8 cellular contexts compared by ENCODE assay signal in the genomic region with DNA sequence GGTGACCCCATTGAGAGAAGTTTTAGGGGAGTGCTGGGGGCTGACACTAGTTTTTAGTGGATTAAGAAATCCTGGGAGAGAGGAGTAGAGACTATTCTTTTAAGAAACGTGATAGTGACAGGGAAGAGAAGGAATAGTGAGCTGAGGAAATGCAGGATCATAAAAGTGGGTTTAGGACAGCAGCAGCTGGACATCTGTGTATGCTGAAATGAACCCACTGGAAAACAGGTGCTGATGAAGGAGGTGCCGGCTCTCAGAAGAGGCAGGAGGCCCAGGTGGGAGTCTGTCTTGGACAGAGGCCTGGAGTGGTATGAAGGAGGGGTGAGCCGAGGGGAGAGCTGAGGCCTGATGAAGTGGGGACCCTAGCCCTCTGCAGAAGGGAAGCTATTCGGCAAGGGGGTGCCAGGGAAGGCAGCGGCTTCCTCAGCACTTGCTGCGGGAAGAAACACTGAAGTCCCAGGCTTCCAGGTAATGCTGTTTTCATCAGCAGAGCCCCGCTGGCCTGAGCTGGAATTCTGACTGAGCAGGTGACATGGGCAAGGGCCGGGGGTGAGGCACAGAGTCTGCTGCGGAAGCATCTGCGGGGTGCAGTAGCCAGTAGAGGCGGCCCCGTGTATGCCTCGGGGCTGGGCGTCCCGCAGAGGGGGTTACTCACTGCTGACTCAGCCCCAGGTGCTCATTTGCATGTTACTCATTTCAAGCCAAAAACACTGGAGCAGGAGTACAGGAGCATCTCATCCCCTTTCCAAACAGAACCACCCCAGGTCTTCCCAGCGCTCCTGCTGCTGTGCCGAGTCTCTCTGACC.
DNase-seq lines count a peak whose midpoint lies in the region; ATAC-seq and TF ChIP-seq lines count a peak whose summit lies in the region.

No MANE protein-coding gene starts in this region.

- peaks cover 17 to 23% (median 18%) of the 10 kb centered on the region in 3 donors for H3K27me3 Mint-ChIP-seq in naive B cell

- H3K4me3 Mint-ChIP-seq in naive B cell, result peak overlapping the region in 3 of 8 donors; percentile 20 to 26 (median 24)

- H3K4me1 Mint-ChIP-seq in naive B cell, result peaks cover 15 to 20% (median 16%) of the 10 kb centered on the region in 3 donors

- H3K27ac Mint-ChIP-seq in naive B cell, result peak overlapping the region in 4 of 6 donors; percentile 8 to 78 (median 27)

- H3K4me2 ChIP-seq in smooth muscle cell, result no peak overlapping the region

- in situ Hi-C loops in GM13977 (cut with MboI; ENCODE audit: low pct_unique_long_range_greater_than_20kb, low sequenced_read_pairs, unreplicated experiment), result loop anchor here (25.0 kb wide), 1 partner anchor 327 kb away; no protein-coding TSS in a partner anchor
- in situ Hi-C loops in astrocyte of the spinal cord (cut with HindIII; ENCODE audit: low sequenced_read_pairs), result no loop called here

- peaks cover 4 to 9% of the 10 kb centered on the region in 2 donors for H3K36me3 Mint-ChIP-seq in naive B cell

- H3K4me3 ChIP-seq in astrocyte of the spinal cord (ENCODE audit: low read depth, low read length), result no peak overlapping the region
- H3K4me3 ChIP-seq in smooth muscle cell, result no peak overlapping the region

- H3F3A ChIP-seq in smooth muscle cell (ENCODE audit: low read depth), result no peaks in the 10 kb centered on the region

- no peak overlapping the region for H2AFZ ChIP-seq in smooth muscle cell (ENCODE audit: low read depth)

- H3K27me3 ChIP-seq in smooth muscle cell (ENCODE audit: low read depth), result peaks cover 19% of the 10 kb centered on the region

- no peak overlapping the region for H3K27ac ChIP-seq in smooth muscle cell (ENCODE audit: low read depth)

- H4K20me1 ChIP-seq in smooth muscle cell (ENCODE audit: low read depth), result no peaks in the 10 kb centered on the region

- TF ChIP-seq CTCF in GM13977 (IDR thresholded peaks at IDR 0.05; ENCODE audit: extremely low read depth, insufficient read depth, missing control alignments) (peak; percentile 2), astrocyte of the spinal cord (IDR thresholded peaks at IDR 0.05; ENCODE audit: low read depth, low read length) (no peak), smooth muscle cell (IDR thresholded peaks at IDR 0.05; ENCODE audit: borderline replicate concordance, insufficient read depth, poor library complexity, severe bottlenecking) (no peak)

- ATAC-seq in GM21515 (IDR thresholded peaks at IDR 0.05; ENCODE audit: unreplicated experiment), result peak; percentile 62
- peak; percentile 55 for ATAC-seq in HG03571 (IDR thresholded peaks at IDR 0.05; ENCODE audit: unreplicated experiment)
- ATAC-seq in naive B cell (ENCODE audit: low read depth in 2 of 2), result peak; percentile 61 to 82

- DNase-seq in GM13977 (ENCODE audit: low spot score), result peak; percentile 60
- DNase-seq in astrocyte of the spinal cord (ENCODE audit: low read depth, low spot score), result peak; percentile 82
- no peak for DNase-seq in naive B cell
- DNase-seq in SKM-1 treated with dmso at 0.1 percent for 144 hours (lab: John Stamatoyannopoulos, UW; ENCODE audit: unreplicated experiment), result no peak
- no peak for DNase-seq in GOT3 (lab: John Stamatoyannopoulos, UW)
- no peak for DNase-seq in smooth muscle cell (lab: John Stamatoyannopoulos, UW; ENCODE audit: unreplicated experiment)

- H3K9me3 Mint-ChIP-seq in naive B cell, result peaks cover 0 to 3% (median 0%) of the 10 kb centered on the region in 7 donors

- 34% methylated on average over 17 of the region's 17 CpGs for WGBS in smooth muscle cell (ENCODE audit: low lambda C conversion rate)

- H3K79me2 ChIP-seq in smooth muscle cell (ENCODE audit: low read depth), result no peaks in the 10 kb centered on the region

- H3K9me3 ChIP-seq in smooth muscle cell (replicated peaks; ENCODE audit: low read depth), result no peaks in the 10 kb centered on the region

- no peaks in the 10 kb centered on the region for H3K36me3 ChIP-seq in smooth muscle cell (ENCODE audit: low read depth)

- H3K4me1 ChIP-seq in smooth muscle cell (ENCODE audit: low read depth), result peaks cover 4% of the 10 kb centered on the region

- H3K9ac ChIP-seq in smooth muscle cell (ENCODE audit: low read depth), result no peak overlapping the region

Comparison
In these comparisons a context has a peak if more than half of its experiments do, and no peak if none do; other contexts are left out.
1. DNase-seq: peak in GM13977 (single experiment) and astrocyte of the spinal cord (single experiment); none in naive B cell (single experiment), SKM-1 treated with dmso at 0.1 percent for 144 hours (single experiment), GOT3 (single experiment) and smooth muscle cell (single experiment).
2. Peak in every context shown above with its lines, with median percentiles within 50 percentile points of each other: ATAC-seq.